Comparison of ENCODE assay signal across 2 cellular contexts in the genomic region with DNA sequence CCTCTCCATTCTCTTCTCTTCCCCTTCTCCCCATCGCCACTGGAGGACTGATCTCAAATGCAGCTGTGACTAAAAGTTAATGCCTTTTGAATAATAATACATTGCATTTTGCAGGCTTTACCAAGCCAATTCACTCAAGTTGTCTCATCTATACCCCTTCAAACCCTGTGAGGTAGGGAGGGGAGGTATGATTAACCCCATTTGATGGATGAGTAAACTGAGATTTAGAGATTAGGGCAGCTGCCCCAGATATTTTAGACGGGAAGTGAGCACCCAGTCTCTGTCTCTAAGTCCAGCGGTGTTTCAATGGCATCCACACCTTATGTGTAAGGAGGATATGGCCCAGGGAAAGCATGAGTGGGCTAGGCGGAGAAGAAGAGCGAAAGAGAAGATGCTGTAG.
A peak's percentile ranks its signal among the peaks of the same experiment; 100 is the strongest.
TF ChIP-seq lines count a peak whose summit lies in the region.

No MANE protein-coding gene starts in this region.

TF ChIP-seq in H1, 55 proteins besides CTCF, POLR2A, EP300 and RAD21:
- TF ChIP-seq KDM1A (IDR thresholded peaks at IDR 0.05; ENCODE audit: borderline replicate concordance, low read length) (peak; percentile 92), HDAC6 (IDR thresholded peaks at IDR 0.05; ENCODE audit: low read depth, low read length) (no peak)

TF ChIP-seq in neural cell, 6 proteins besides CTCF, POLR2A, EP300 and RAD21:
- TF ChIP-seq SMC3 (conservative IDR thresholded peaks at IDR 0.05; ENCODE audit: poor library complexity) (no peak), EZH2 (IDR thresholded peaks at IDR 0.05; ENCODE audit: borderline replicate concordance, insufficient read depth, low read length, poor library complexity, severe bottlenecking) (no peak), TAF1 (IDR thresholded peaks at IDR 0.05; ENCODE audit: low read depth) (no peak)
